In the genomic region with DNA sequence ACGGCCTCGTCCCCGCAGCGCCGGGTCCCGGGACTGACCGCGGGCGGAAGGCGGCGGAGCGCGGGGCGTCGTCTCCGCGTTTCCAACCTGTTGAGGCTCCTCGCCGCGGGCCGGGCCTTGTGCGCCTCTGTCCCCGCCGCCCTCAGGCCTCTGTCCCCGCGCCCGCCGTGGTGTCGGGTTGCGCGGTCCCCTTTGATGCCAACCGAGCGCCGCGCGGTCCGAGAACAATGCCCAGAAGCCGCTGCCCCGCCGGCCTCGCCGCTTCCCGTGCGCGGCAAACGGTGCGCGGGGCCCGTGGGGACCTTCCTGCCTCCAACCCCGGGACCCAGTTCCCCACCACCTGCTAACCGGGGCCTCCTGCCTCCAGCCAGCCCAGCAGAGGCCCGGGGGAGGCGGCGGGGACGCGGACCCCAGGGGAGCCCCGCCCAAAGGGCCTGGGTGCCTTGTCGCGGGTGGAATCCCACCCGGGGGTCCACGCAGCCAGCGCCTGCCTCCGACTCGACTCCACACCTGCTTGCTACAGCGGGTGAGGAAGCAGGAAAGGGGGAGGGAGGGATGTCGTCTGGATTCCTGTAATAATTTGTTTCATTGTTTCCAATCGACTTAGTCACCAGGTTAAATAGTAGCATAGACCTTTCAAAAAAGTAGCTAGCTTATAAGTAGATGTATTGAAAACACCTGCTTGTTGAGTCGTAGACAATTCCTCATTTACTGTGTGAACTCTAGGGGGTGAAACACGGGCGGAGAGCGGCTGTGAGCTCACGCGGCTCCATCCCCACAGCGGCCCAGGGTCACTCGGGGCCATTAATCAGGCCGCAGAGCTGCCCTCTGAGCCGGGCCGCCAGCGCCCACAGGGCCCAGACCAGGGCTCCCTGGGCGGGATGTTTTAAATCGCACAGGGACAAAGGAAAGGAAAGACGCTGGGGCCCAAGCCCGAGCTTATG, we compare ENCODE assay signal across 8 cellular contexts. TPM values are rescaled to one million over a fixed set of nuclear protein-coding genes. Genes with fewer than 3 reads are reported as not detected.
DNase-seq lines count a peak whose midpoint lies in the region; ATAC-seq and TF ChIP-seq lines count a peak whose summit lies in the region.

No MANE protein-coding gene starts in this region.

- no peak overlapping the region for H3K56ac ChIP-seq in H9 (ENCODE audit: insufficient read length, low read depth, low read length)

- peaks cover 36% of the 10 kb centered on the region; the same call in 1 of the 2 replicates for H3K79me2 ChIP-seq in H9 (ENCODE audit: insufficient read depth, low read length)

- no peaks in the 10 kb centered on the region for H3K79me1 ChIP-seq in H9 (ENCODE audit: insufficient read depth, low read depth, low read length, poor library complexity, severe bottlenecking)

- H3K36me3 Mint-ChIP-seq in H9 (ENCODE audit: insufficient read depth in 1 of 3, low read depth in 3 of 3) = peaks cover 3 to 28% (median 9%) of the 10 kb centered on the region in 3 experiments

- H2BK5ac ChIP-seq in H9 (ENCODE audit: insufficient read length, low read length) = no peak overlapping the region

- H3T11ph ChIP-seq in H9 (ENCODE audit: low read length) = no peak overlapping the region

- H3K9me3 ChIP-seq in H9 (ENCODE audit: control insufficient read depth, low read depth, low read length) = no peaks in the 10 kb centered on the region

- H2BK15ac ChIP-seq in H9 (ENCODE audit: low read depth, low read length) = no peak overlapping the region

- H4K5ac ChIP-seq in H9 (ENCODE audit: insufficient read length, low read depth, low read length) = no peak overlapping the region

- DNase-seq in H9 = no peak
- peak; percentile 15 to 24 for DNase-seq in activated CD4-positive, alpha-beta T cell treated with anti-CD3 and anti-CD28 coated beads, Interleukin-2, amount 50 U/mL, for 4 hours
- DNase-seq in left cardiac atrium = peak; percentile 45
- no peak for DNase-seq in sciatic nerve (ENCODE audit: low spot score)
- DNase-seq in activated gamma-delta T cell treated with Interleukin-2 at 50 U/mL for 16 hours = no peak
- no peak for DNase-seq in NCI-H2029 (lab: John Stamatoyannopoulos, UW)
- no peak for DNase-seq in SHP77 treated with DMSO at 0.1 percent for 48 hours (lab: John Stamatoyannopoulos, UW)

- H3K27me3 Mint-ChIP-seq in H9 (ENCODE audit: low read depth) = peaks cover 22% of the 10 kb centered on the region

- no peak overlapping the region for H4K91ac ChIP-seq in H9 (ENCODE audit: insufficient read length, low read depth, low read length)

- no peak overlapping the region for H2AK5ac ChIP-seq in H9 (ENCODE audit: insufficient read length, low read length)

- H3K27ac ChIP-seq in H9 (ENCODE audit: insufficient read length, low read depth, low read length) = peak overlapping the region; percentile 0

- H3K9ac ChIP-seq in H9 (ENCODE audit: extremely low read depth, insufficient read length, low read length) = peak overlapping the region; percentile 58

- H4K20me1 ChIP-seq in H9 (ENCODE audit: control insufficient read depth, insufficient read depth, insufficient read length) = peaks cover 2% of the 10 kb centered on the region

- peak overlapping the region; percentile 52 for H2BK120ac ChIP-seq in H9 (ENCODE audit: low read depth, low read length, poor library complexity, severe bottlenecking)

- peak overlapping the region; percentile 51; the same call in 1 of the 2 replicates for H3K4ac ChIP-seq in H9 (ENCODE audit: low read depth, low read length)

- peak overlapping the region; percentile 68 for H3K18ac ChIP-seq in H9 (ENCODE audit: insufficient read length, low read depth, low read length)

- no peak overlapping the region for H2BK20ac ChIP-seq in H9 (ENCODE audit: low read depth, low read length, poor library complexity, severe bottlenecking)

- no peak overlapping the region for H3K23ac ChIP-seq in H9 (ENCODE audit: insufficient read length, low read depth, low read length)

- H2AFZ ChIP-seq in H9 (ENCODE audit: low read length) = no peak overlapping the region

- peaks cover 15% of the 10 kb centered on the region; the same call in 1 of the 2 replicates for H3K4me1 ChIP-seq in H9 (ENCODE audit: insufficient read depth, low read length)

- peak overlapping the region; percentile 80 to 98 (median 91); a peak in 6 of 7 replicates for H3K27ac Mint-ChIP-seq in H9

- peaks cover 7 to 10% of the 10 kb centered on the region in 2 experiments for H3K9me3 Mint-ChIP-seq in H9

- peak overlapping the region; percentile 63; the same call in 1 of the 2 replicates for H3K14ac ChIP-seq in H9 (ENCODE audit: insufficient read depth, low read length)

- H3K4me1 Mint-ChIP-seq in H9 = peaks cover 57% of the 10 kb centered on the region in 2 experiments

- ATAC-seq in left cardiac atrium = peak in 1 of 2 donors; percentile 17
- ATAC-seq in sciatic nerve = peak; percentile 40
- no peak for ATAC-seq in HG03159 (IDR thresholded peaks at IDR 0.05; ENCODE audit: unreplicated experiment)

- no peaks in the 10 kb centered on the region for H3K27me3 ChIP-seq in H9 (ENCODE audit: insufficient read depth, low read length)

- WGBS in H9 (ENCODE audit: extremely low coverage, insufficient read length, low lambda C conversion rate) = no CpG with 5 or more reads among the region's 83 CpGs

- intact Hi-C loops in left cardiac atrium (cut with DNase I) = no loop called here
- intact Hi-C loops in sciatic nerve (cut with DNase I) = no loop called here

- H2BK12ac ChIP-seq in H9 (ENCODE audit: insufficient read length, low read depth, low read length) = no peak overlapping the region

- no peak overlapping the region for H4K8ac ChIP-seq in H9 (replicated peaks; ENCODE audit: insufficient read length, low read depth, low read length)

- peak overlapping the region; percentile 78 to 86 for H3K4me3 Mint-ChIP-seq in H9

- peak overlapping the region; percentile 77 for H3K4me2 ChIP-seq in H9 (ENCODE audit: insufficient read depth, insufficient read length, low read length)

- peaks cover 10% of the 10 kb centered on the region for H3K23me2 ChIP-seq in H9 (ENCODE audit: insufficient read length, low read depth, low read length, poor library complexity, severe bottlenecking)

- TF ChIP-seq CTCF in H9 (conservative IDR thresholded peaks at IDR 0.05) = no peak

RNA-seq across cellular contexts. Expression of gene COL18A1, which starts 1.1 kb away (rescaled TPM):
- total RNA-seq in H9 (2021) (232 and 234 TPM in 2 replicates), left cardiac atrium (100 to 1,000 TPM in 1 of 2 donors, 10 to 100 TPM in 1; 53.4 to 104 TPM), sciatic nerve (129 TPM)

Comparison
In these comparisons a context has a peak if more than half of its experiments do, and no peak if none do; other contexts are left out.
1. DNase-seq: peak in activated CD4-positive, alpha-beta T cell treated with anti-CD3 and anti-CD28 coated beads, Interleukin-2, amount 50 U/mL, for 4 hours (2 of 2) and left cardiac atrium (single experiment); none in H9 (single experiment), sciatic nerve (single experiment), activated gamma-delta T cell treated with Interleukin-2 at 50 U/mL for 16 hours (single experiment), NCI-H2029 (single experiment) and SHP77 treated with DMSO at 0.1 percent for 48 hours (single experiment).